11 cellular contexts compared by ENCODE assay signal in the genomic region with DNA sequence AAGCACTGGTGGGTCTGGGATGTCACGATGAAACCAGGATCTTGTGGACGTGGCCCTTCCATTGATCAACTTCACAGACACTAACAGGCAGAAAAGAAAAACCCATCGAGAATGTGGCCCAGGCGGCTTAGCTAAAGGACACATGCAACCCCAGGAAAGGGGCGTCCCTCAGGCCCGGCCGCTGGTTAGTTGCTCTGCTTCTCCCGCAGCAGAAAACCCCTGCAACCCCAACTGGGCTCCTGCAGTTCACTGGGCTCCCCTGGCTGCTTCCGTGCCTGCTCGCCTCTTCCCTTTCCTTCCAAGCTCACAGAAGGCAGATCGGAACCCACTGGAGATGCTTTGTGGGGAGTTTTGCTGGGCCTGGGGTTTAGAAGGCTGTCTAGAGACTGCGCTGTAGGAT. TPM values are rescaled to one million over a fixed set of nuclear protein-coding genes. Genes with fewer than 3 reads are reported as not detected.
A peak's percentile ranks its signal among the peaks of the same experiment; 100 is the strongest.
DNase-seq lines count a peak whose midpoint lies in the region; ATAC-seq and TF ChIP-seq lines count a peak whose summit lies in the region.
"Had no signal": no experiment of that assay in that cellular context is flagged by ENCODE, and none has a peak within 500 bp of the region (broad histone marks: within the 10 kb centered on the region; RNA-seq: fewer than 3 reads in every experiment).

No MANE protein-coding gene starts in this region.

- no peak for TF ChIP-seq CTCF in WTC11 (IDR thresholded peaks at IDR 0.05)

- peaks cover 17% of the 10 kb centered on the region for H3K9me3 Mint-ChIP-seq in WTC11
- no peaks in the 10 kb centered on the region for H3K9me3 Mint-ChIP-seq in stimulated activated effector memory CD8-positive, alpha-beta T cell treated with anti-CD3 and anti-CD28 coated beads, Interleukin-12 subunit alpha, Interleukin-12 subunit beta, amount 100 ng/mL, for 72 hours

- peaks cover 51% of the 10 kb centered on the region for H3K27me3 Mint-ChIP-seq in WTC11 (ENCODE audit: low read depth)

- H3K27ac Mint-ChIP-seq in WTC11, result no peak overlapping the region
- H3K27ac Mint-ChIP-seq in stimulated activated effector memory CD8-positive, alpha-beta T cell treated with anti-CD3 and anti-CD28 coated beads, Interleukin-12 subunit alpha, Interleukin-12 subunit beta, amount 100 ng/mL, for 72 hours, result no peak overlapping the region
- H3K27ac Mint-ChIP-seq: activated T-helper 2 cell treated with anti-CD3 and anti-CD28 coated beads, Interferon-gamma antibody, Interleukin-2, Interleukin-4, amounts not matched to agents 10 μg/mL and 5 μg/mL and 100 μg/mL, durations not matched to agents 14 hours and 24 hours and 36 hours had no signal

- no peaks in the 10 kb centered on the region for H3K36me3 ChIP-seq in H7 (replicated peaks; ENCODE audit: control insufficient read depth, insufficient read depth, low read length)

- ATAC-seq in WTC11 (peak; percentile 16), HG02623 (IDR thresholded peaks at IDR 0.05; ENCODE audit: unreplicated experiment) (no peak)
- ATAC-seq in stimulated activated effector memory CD8-positive, alpha-beta T cell treated with anti-CD3 and anti-CD28 coated beads, Interleukin-12 subunit alpha, Interleukin-12 subunit beta, amount 100 ng/mL, for 72 hours, result no peak

- peaks cover 48% of the 10 kb centered on the region for H3K4me1 Mint-ChIP-seq in WTC11
- H3K4me1 Mint-ChIP-seq in stimulated activated effector memory CD8-positive, alpha-beta T cell treated with anti-CD3 and anti-CD28 coated beads, Interleukin-12 subunit alpha, Interleukin-12 subunit beta, amount 100 ng/mL, for 72 hours, result peaks cover 7% of the 10 kb centered on the region

- CTCF ChIA-PET in WTC11 (lab: Charles Lee), result interaction anchor here (1.2 to 2.2 kb wide), 4 partner anchors 8 to 91 kb away, joined by 3 to 10 read pairs (median 6); no protein-coding TSS in a partner anchor

- DNase-seq in H7 (peak; percentile 60), WTC11 (ENCODE audit: low spot score) (peak; percentile 35), left kidney (ENCODE audit: low read depth, low spot score) (peak; percentile 17), medulla oblongata (ENCODE audit: extremely low spot score) (no peak), islet precursor cell (no peak)
- no peak for DNase-seq in stimulated activated effector memory CD8-positive, alpha-beta T cell treated with anti-CD3 and anti-CD28 coated beads, Interleukin-12 subunit alpha, Interleukin-12 subunit beta, amount 100 ng/mL, for 72 hours (ENCODE audit: low spot score in 2 of 2)
- DNase-seq: NCI-H446, SHP77, small intestine had no signal

- peaks cover 31% of the 10 kb centered on the region for H3K27me3 ChIP-seq in H7 (ENCODE audit: control insufficient read depth, insufficient read depth, low read length)

- H3K36me3 Mint-ChIP-seq in WTC11, result peaks cover 10% of the 10 kb centered on the region
- no peaks in the 10 kb centered on the region for H3K36me3 Mint-ChIP-seq in stimulated activated effector memory CD8-positive, alpha-beta T cell treated with anti-CD3 and anti-CD28 coated beads, Interleukin-12 subunit alpha, Interleukin-12 subunit beta, amount 100 ng/mL, for 72 hours

- no peak overlapping the region for H3K4me3 ChIP-seq in H7 (ENCODE audit: insufficient read depth, low read depth, low read length)

- peak overlapping the region; percentile 81 for H3K4me3 Mint-ChIP-seq in WTC11
- peak overlapping the region; percentile 55 for H3K4me3 Mint-ChIP-seq in stimulated activated effector memory CD8-positive, alpha-beta T cell treated with anti-CD3 and anti-CD28 coated beads, Interleukin-12 subunit alpha, Interleukin-12 subunit beta, amount 100 ng/mL, for 72 hours

- POLR2A ChIA-PET in WTC11 (lab: Charles Lee), result interaction anchor here (0.6 to 0.7 kb wide), 2 partner anchors 10 to 14 kb away, joined by 3 read pairs; no protein-coding TSS in a partner anchor

TF ChIP-seq in WTC11, 78 proteins besides CTCF, POLR2A, EP300 and RAD21:
- TF ChIP-seq NR3C1 (CRISPR knock-in tag; conservative IDR thresholded peaks at IDR 0.05; ENCODE audit: low read depth) (no peak), IRF2 (CRISPR knock-in tag; IDR thresholded peaks at IDR 0.05; ENCODE audit: borderline replicate concordance, low read depth) (no peak), FOXK1 (CRISPR knock-in tag; IDR thresholded peaks at IDR 0.05) (no peak), SMAD3 (CRISPR knock-in tag; IDR thresholded peaks at IDR 0.05; ENCODE audit: borderline replicate concordance) (no peak), MYBL2 (CRISPR knock-in tag; IDR thresholded peaks at IDR 0.05) (no peak)
- TF ChIP-seq, protein P1, sequence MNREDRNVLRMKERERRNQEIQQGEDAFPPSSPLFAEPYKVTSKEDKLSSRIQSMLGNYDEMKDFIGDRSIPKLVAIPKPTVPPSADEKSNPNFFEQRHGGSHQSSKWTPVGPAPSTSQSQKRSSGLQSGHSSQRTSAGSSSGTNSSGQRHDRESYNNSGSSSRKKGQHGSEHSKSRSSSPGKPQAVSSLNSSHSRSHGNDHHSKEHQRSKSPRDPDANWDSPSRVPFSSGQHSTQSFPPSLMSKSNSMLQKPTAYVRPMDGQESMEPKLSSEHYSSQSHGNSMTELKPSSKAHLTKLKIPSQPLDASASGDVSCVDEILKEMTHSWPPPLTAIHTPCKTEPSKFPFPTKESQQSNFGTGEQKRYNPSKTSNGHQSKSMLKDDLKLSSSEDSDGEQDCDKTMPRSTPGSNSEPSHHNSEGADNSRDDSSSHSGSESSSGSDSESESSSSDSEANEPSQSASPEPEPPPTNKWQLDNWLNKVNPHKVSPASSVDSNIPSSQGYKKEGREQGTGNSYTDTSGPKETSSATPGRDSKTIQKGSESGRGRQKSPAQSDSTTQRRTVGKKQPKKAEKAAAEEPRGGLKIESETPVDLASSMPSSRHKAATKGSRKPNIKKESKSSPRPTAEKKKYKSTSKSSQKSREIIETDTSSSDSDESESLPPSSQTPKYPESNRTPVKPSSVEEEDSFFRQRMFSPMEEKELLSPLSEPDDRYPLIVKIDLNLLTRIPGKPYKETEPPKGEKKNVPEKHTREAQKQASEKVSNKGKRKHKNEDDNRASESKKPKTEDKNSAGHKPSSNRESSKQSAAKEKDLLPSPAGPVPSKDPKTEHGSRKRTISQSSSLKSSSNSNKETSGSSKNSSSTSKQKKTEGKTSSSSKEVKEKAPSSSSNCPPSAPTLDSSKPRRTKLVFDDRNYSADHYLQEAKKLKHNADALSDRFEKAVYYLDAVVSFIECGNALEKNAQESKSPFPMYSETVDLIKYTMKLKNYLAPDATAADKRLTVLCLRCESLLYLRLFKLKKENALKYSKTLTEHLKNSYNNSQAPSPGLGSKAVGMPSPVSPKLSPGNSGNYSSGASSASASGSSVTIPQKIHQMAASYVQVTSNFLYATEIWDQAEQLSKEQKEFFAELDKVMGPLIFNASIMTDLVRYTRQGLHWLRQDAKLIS (CRISPR knock-in tag; IDR thresholded peaks at IDR 0.05; ENCODE audit: borderline replicate concordance), result no peak
TF ChIP-seq in WTC11: peak in this region for 0.

RNA-seq across cellular contexts. Expression of gene GASK1A, which starts 1.1 kb away (rescaled TPM):
- total RNA-seq in H7 (2014; rRNA removed; shearing (Covaris generic)), result 3.4 and 4.5 TPM in 2 replicates
- total RNA-seq in WTC11 (2021), result 7.1 to 9.6 TPM (median 7.7 TPM) in 3 replicates
- total RNA-seq: activated T-helper 2 cell treated with anti-CD3 and anti-CD28 coated beads, Interferon-gamma antibody, Interleukin-2, Interleukin-4, amounts not matched to agents 10 μg/mL and 5 μg/mL and 100 μg/mL, durations not matched to agents 14 hours and 24 hours and 36 hours had no signal

Comparison
In these comparisons a context has a peak if more than half of its experiments do, and no peak if none do; other contexts are left out.
1. DNase-seq: peak in H7 (single experiment), WTC11 (single experiment) and left kidney (single experiment); none in stimulated activated effector memory CD8-positive, alpha-beta T cell treated with anti-CD3 and anti-CD28 coated beads, Interleukin-12 subunit alpha, Interleukin-12 subunit beta, amount 100 ng/mL, for 72 hours (0 of 2), medulla oblongata (single experiment) and islet precursor cell (single experiment).